ENCODE assay signal across 1 cellular context in the genomic region with DNA sequence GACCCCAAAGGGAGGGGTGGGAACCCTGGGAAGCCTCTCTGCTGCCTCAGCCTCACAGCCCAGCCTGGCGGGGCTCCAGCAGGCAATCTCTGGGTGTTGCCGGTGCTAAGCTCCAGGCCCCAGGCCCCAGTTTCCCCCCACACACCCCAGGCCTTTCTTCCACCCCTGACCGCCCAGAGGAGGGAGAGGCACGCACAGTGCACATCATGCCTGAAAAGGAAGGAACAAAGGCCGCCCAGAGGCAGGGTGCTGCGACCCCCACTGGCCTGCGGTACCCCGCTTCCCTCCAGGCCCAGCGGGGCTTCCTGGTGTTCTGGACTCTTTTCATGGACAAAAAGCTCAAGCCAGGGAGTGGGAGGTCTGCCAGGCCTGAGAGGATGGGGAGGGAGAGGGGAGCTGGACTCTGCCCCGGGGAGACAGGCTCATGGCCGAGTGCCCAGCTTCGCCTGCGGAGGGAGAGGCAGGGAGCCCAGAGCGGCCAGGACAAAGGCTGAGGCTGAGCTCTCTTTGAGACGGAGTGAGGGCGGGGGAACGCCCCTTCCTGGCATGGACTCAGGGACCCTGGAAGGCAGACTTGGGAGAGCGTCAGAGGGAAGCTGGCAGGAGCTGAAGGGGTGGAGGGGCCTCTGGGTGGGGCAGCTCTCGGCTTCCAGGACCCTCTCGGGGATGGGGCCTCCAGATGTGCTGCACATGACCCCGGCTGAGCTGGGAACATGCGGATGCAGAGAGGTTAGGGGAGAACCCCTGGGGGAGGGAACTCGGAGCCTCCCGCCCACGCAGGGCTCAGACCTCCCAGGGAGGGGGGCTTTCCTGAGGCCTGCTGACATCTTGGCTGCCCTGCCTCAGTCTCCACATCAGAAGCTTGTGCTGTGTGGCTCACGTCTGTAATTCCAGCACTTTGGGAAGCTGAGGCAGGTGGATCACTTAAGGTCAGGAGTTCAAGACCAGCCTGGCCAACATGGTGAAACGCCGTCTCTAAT.
TF ChIP-seq lines count a peak whose summit lies in the region.

No MANE protein-coding gene starts in this region.

TF ChIP-seq in HepG2, 621 proteins besides CTCF, POLR2A, EP300 and RAD21 (continued from another document and continues in another):
- TF ChIP-seq, protein P1, sequence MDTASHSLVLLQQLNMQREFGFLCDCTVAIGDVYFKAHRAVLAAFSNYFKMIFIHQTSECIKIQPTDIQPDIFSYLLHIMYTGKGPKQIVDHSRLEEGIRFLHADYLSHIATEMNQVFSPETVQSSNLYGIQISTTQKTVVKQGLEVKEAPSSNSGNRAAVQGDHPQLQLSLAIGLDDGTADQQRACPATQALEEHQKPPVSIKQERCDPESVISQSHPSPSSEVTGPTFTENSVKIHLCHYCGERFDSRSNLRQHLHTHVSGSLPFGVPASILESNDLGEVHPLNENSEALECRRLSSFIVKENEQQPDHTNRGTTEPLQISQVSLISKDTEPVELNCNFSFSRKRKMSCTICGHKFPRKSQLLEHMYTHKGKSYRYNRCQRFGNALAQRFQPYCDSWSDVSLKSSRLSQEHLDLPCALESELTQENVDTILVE (CRISPR knock-in tag; IDR thresholded peaks at IDR 0.05) = no peak; the same call in 1 of the 2 replicates
- no peak for TF ChIP-seq SP140L (CRISPR knock-in tag; IDR thresholded peaks at IDR 0.05; ENCODE audit: borderline replicate concordance)
- no peak for TF ChIP-seq MEIS2 (CRISPR knock-in tag; IDR thresholded peaks at IDR 0.05)
- TF ChIP-seq, protein P2, sequence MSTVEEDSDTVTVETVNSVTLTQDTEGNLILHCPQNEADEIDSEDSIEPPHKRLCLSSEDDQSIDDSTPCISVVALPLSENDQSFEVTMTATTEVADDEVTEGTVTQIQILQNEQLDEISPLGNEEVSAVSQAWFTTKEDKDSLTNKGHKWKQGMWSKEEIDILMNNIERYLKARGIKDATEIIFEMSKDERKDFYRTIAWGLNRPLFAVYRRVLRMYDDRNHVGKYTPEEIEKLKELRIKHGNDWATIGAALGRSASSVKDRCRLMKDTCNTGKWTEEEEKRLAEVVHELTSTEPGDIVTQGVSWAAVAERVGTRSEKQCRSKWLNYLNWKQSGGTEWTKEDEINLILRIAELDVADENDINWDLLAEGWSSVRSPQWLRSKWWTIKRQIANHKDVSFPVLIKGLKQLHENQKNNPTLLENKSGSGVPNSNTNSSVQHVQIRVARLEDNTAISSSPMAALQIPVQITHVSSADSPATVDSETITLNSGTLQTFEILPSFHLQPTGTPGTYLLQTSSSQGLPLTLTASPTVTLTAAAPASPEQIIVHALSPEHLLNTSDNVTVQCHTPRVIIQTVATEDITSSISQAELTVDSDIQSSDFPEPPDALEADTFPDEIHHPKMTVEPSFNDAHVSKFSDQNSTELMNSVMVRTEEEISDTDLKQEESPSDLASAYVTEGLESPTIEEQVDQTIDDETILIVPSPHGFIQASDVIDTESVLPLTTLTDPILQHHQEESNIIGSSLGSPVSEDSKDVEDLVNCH (CRISPR knock-in tag; IDR thresholded peaks at IDR 0.05) = no peak
- no peak for TF ChIP-seq RFX3 (CRISPR knock-in tag; IDR thresholded peaks at IDR 0.05)
- TF ChIP-seq STAG1 (CRISPR knock-in tag; IDR thresholded peaks at IDR 0.05) = no peak
- no peak for TF ChIP-seq ZNF552 (CRISPR knock-in tag; IDR thresholded peaks at IDR 0.05; ENCODE audit: borderline replicate concordance)
- no peak for TF ChIP-seq ZNF768 (CRISPR knock-in tag; IDR thresholded peaks at IDR 0.05)
- no peak for TF ChIP-seq ZSCAN12 (CRISPR knock-in tag; IDR thresholded peaks at IDR 0.05)
- peak; percentile 66; the same call in 1 of the 2 replicates for TF ChIP-seq ZNF329 (CRISPR knock-in tag; IDR thresholded peaks at IDR 0.05; ENCODE audit: low read depth)
- TF ChIP-seq DNMT1 (CRISPR knock-in tag; IDR thresholded peaks at IDR 0.05) = no peak
- TF ChIP-seq ZNF432 (CRISPR knock-in tag; IDR thresholded peaks at IDR 0.05; ENCODE audit: borderline replicate concordance) = no peak
- TF ChIP-seq TOPORS (CRISPR knock-in tag; IDR thresholded peaks at IDR 0.05) = no peak; the same call in 1 of the 2 replicates
- peak; percentile 89 for TF ChIP-seq ZSCAN25 (CRISPR knock-in tag; IDR thresholded peaks at IDR 0.05)
- TF ChIP-seq, protein P3, sequence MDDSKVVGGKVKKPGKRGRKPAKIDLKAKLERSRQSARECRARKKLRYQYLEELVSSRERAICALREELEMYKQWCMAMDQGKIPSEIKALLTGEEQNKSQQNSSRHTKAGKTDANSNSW (CRISPR knock-in tag; IDR thresholded peaks at IDR 0.05; ENCODE audit: borderline replicate concordance) = no peak
- TF ChIP-seq, protein P4, sequence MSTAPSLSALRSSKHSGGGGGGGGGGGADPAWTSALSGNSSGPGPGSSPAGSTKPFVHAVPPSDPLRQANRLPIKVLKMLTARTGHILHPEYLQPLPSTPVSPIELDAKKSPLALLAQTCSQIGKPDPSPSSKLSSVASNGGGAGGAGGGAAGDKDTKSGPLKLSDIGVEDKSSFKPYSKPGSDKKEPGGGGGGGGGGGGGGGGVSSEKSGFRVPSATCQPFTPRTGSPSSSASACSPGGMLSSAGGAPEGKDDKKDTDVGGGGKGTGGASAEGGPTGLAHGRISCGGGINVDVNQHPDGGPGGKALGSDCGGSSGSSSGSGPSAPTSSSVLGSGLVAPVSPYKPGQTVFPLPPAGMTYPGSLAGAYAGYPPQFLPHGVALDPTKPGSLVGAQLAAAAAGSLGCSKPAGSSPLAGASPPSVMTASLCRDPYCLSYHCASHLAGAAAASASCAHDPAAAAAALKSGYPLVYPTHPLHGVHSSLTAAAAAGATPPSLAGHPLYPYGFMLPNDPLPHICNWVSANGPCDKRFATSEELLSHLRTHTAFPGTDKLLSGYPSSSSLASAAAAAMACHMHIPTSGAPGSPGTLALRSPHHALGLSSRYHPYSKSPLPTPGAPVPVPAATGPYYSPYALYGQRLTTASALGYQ (CRISPR knock-in tag; IDR thresholded peaks at IDR 0.05) = no peak; the same call in 1 of the 2 replicates
- TF ChIP-seq TBL1XR1 (IDR thresholded peaks at IDR 0.05; ENCODE audit: borderline replicate concordance, low read length, partially characterized antibody) = no peak
- TF ChIP-seq, protein P5, sequence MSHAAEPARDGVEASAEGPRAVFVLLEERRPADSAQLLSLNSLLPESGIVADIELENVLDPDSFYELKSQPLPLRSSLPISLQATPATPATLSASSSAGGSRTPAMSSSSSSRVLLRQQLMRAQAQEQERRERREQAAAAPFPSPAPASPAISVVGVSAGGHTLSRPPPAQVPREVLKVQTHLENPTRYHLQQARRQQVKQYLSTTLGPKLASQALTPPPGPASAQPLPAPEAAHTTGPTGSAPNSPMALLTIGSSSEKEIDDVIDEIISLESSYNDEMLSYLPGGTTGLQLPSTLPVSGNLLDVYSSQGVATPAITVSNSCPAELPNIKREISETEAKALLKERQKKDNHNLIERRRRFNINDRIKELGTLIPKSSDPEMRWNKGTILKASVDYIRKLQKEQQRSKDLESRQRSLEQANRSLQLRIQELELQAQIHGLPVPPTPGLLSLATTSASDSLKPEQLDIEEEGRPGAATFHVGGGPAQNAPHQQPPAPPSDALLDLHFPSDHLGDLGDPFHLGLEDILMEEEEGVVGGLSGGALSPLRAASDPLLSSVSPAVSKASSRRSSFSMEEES (CRISPR knock-in tag; IDR thresholded peaks at IDR 0.05) = peak; percentile 56; the same call in 1 of the 2 replicates
- TF ChIP-seq, protein P6, sequence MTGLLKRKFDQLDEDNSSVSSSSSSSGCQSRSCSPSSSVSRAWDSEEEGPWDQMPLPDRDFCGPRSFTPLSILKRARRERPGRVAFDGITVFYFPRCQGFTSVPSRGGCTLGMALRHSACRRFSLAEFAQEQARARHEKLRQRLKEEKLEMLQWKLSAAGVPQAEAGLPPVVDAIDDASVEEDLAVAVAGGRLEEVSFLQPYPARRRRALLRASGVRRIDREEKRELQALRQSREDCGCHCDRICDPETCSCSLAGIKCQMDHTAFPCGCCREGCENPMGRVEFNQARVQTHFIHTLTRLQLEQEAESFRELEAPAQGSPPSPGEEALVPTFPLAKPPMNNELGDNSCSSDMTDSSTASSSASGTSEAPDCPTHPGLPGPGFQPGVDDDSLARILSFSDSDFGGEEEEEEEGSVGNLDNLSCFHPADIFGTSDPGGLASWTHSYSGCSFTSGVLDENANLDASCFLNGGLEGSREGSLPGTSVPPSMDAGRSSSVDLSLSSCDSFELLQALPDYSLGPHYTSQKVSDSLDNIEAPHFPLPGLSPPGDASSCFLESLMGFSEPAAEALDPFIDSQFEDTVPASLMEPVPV (CRISPR knock-in tag; IDR thresholded peaks at IDR 0.05) = no peak; the same call in 1 of the 2 replicates
- TF ChIP-seq, protein P7, sequence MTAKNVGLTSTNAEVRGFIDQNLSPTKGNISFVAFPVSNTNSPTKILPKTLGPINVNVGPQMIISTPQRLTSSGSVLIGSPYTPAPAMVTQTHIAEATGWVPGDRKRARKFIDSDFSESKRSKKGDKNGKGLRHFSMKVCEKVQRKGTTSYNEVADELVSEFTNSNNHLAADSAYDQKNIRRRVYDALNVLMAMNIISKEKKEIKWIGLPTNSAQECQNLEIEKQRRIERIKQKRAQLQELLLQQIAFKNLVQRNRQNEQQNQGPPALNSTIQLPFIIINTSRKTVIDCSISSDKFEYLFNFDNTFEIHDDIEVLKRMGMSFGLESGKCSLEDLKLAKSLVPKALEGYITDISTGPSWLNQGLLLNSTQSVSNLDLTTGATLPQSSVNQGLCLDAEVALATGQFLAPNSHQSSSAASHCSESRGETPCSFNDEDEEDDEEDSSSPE (CRISPR knock-in tag; IDR thresholded peaks at IDR 0.05) = peak; percentile 24; the same call in 1 of the 2 replicates
- TF ChIP-seq, protein P8, sequence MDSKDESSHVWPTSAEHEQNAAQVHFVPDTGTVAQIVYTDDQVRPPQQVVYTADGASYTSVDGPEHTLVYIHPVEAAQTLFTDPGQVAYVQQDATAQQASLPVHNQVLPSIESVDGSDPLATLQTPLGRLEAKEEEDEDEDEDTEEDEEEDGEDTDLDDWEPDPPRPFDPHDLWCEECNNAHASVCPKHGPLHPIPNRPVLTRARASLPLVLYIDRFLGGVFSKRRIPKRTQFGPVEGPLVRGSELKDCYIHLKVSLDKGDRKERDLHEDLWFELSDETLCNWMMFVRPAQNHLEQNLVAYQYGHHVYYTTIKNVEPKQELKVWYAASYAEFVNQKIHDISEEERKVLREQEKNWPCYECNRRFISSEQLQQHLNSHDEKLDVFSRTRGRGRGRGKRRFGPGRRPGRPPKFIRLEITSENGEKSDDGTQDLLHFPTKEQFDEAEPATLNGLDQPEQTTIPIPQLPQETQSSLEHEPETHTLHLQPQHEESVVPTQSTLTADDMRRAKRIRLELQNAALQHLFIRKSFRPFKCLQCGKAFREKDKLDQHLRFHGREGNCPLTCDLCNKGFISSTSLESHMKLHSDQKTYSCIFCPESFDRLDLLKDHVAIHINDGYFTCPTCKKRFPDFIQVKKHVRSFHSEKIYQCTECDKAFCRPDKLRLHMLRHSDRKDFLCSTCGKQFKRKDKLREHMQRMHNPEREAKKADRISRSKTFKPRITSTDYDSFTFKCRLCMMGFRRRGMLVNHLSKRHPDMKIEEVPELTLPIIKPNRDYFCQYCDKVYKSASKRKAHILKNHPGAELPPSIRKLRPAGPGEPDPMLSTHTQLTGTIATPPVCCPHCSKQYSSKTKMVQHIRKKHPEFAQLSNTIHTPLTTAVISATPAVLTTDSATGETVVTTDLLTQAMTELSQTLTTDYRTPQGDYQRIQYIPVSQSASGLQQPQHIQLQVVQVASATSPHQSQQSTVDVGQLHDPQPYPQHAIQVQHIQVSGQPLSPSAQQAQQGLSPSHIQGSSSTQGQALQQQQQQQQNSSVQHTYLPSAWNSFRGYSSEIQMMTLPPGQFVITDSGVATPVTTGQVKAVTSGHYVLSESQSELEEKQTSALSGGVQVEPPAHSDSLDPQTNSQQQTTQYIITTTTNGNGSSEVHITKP (CRISPR knock-in tag; IDR thresholded peaks at IDR 0.05; ENCODE audit: low read depth) = no peak; the same call in 1 of the 2 replicates
- TF ChIP-seq ZSCAN9 (CRISPR knock-in tag; IDR thresholded peaks at IDR 0.05; ENCODE audit: borderline replicate concordance) = no peak
- peak; percentile 46 for TF ChIP-seq TEAD3 (CRISPR knock-in tag; optimal IDR thresholded peaks at IDR 0.05; ENCODE audit: borderline replicate concordance)
- no peak for TF ChIP-seq LCORL (IDR thresholded peaks at IDR 0.05)
- TF ChIP-seq LCORL (CRISPR knock-in tag; IDR thresholded peaks at IDR 0.05) = peak; percentile 90
- TF ChIP-seq NKX3-1 (CRISPR knock-in tag; IDR thresholded peaks at IDR 0.05) = no peak
- TF ChIP-seq ZNF367 (CRISPR knock-in tag; IDR thresholded peaks at IDR 0.05; ENCODE audit: borderline replicate concordance) = no peak; the same call in 1 of the 2 replicates
- TF ChIP-seq, protein P9, sequence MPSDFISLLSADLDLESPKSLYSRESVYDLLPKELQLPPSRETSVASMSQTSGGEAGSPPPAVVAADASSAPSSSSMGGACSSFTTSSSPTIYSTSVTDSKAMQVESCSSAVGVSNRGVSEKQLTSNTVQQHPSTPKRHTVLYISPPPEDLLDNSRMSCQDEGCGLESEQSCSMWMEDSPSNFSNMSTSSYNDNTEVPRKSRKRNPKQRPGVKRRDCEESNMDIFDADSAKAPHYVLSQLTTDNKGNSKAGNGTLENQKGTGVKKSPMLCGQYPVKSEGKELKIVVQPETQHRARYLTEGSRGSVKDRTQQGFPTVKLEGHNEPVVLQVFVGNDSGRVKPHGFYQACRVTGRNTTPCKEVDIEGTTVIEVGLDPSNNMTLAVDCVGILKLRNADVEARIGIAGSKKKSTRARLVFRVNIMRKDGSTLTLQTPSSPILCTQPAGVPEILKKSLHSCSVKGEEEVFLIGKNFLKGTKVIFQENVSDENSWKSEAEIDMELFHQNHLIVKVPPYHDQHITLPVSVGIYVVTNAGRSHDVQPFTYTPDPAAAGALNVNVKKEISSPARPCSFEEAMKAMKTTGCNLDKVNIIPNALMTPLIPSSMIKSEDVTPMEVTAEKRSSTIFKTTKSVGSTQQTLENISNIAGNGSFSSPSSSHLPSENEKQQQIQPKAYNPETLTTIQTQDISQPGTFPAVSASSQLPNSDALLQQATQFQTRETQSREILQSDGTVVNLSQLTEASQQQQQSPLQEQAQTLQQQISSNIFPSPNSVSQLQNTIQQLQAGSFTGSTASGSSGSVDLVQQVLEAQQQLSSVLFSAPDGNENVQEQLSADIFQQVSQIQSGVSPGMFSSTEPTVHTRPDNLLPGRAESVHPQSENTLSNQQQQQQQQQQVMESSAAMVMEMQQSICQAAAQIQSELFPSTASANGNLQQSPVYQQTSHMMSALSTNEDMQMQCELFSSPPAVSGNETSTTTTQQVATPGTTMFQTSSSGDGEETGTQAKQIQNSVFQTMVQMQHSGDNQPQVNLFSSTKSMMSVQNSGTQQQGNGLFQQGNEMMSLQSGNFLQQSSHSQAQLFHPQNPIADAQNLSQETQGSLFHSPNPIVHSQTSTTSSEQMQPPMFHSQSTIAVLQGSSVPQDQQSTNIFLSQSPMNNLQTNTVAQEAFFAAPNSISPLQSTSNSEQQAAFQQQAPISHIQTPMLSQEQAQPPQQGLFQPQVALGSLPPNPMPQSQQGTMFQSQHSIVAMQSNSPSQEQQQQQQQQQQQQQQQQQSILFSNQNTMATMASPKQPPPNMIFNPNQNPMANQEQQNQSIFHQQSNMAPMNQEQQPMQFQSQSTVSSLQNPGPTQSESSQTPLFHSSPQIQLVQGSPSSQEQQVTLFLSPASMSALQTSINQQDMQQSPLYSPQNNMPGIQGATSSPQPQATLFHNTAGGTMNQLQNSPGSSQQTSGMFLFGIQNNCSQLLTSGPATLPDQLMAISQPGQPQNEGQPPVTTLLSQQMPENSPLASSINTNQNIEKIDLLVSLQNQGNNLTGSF (CRISPR knock-in tag; IDR thresholded peaks at IDR 0.05) = no peak
- TF ChIP-seq ZMAT3 (CRISPR knock-in tag; conservative IDR thresholded peaks at IDR 0.05) = no peak
- TF ChIP-seq NRL (CRISPR knock-in tag; IDR thresholded peaks at IDR 0.05; ENCODE audit: borderline replicate concordance) = no peak
- no peak for TF ChIP-seq ZNF841 (CRISPR knock-in tag; IDR thresholded peaks at IDR 0.05; ENCODE audit: borderline replicate concordance)
- no peak for TF ChIP-seq PRPF4 (IDR thresholded peaks at IDR 0.05; ENCODE audit: low read depth, low read length, poor library complexity, severe bottlenecking)
